ENCODE assay signal across 8 cellular contexts in genomic region chr1:84689514-84690396, GRCh38.
DNase-seq lines count a peak whose midpoint lies in the region; ATAC-seq lines count a peak whose summit lies in the region.

No MANE protein-coding gene starts in this region.

- peak; percentile 66 for DNase-seq in stimulated activated naive CD4-positive, alpha-beta T cell treated with Interleukin-2 at 50 U/mL for 16 hours (lab: John Stamatoyannopoulos, UW)
- DNase-seq in stimulated activated naive CD4-positive, alpha-beta T cell (lab: John Stamatoyannopoulos, UW) = no peak
- DNase-seq in NCI-H446 (lab: John Stamatoyannopoulos, UW) (peak; percentile 53 to 64), adipocyte (ENCODE audit: low read depth) (peak; percentile 75), hepatic stellate cell (ENCODE audit: low spot score) (peak; percentile 22), retina (peak; percentile 77), NCI-H2196 treated with DMSO at 0.1 percent for 48 hours (lab: John Stamatoyannopoulos, UW; ENCODE audit: unreplicated experiment) (no peak)

- no peaks in the 10 kb centered on the region for H3K27me3 ChIP-seq in adipocyte (replicated peaks; ENCODE audit: control insufficient read depth, insufficient read depth, low read length)

- no peaks in the 10 kb centered on the region for H3K9me3 ChIP-seq in adipocyte (ENCODE audit: control insufficient read depth, low read length)

- no peaks in the 10 kb centered on the region for H3K36me3 ChIP-seq in adipocyte (ENCODE audit: control insufficient read depth, insufficient read depth, low read length, severe bottlenecking)

- H3K4me1 ChIP-seq in adipocyte (ENCODE audit: control insufficient read depth, insufficient read depth, low read length) = peaks cover 8% of the 10 kb centered on the region

- peak; percentile 29 for ATAC-seq in HG02885 (IDR thresholded peaks at IDR 0.05; ENCODE audit: poor library complexity, unreplicated experiment)

- H3K9ac ChIP-seq in adipocyte (ENCODE audit: low read length) = peak overlapping the region; percentile 65

- peak overlapping the region; percentile 90 for H3K4me3 ChIP-seq in adipocyte (ENCODE audit: low read length)

Comparison
In these comparisons a context has a peak if more than half of its experiments do, and no peak if none do; other contexts are left out.
1. DNase-seq: peak in stimulated activated naive CD4-positive, alpha-beta T cell treated with Interleukin-2 at 50 U/mL for 16 hours (single experiment), NCI-H446 (2 of 2), adipocyte (single experiment), hepatic stellate cell (single experiment) and retina (single experiment); none in stimulated activated naive CD4-positive, alpha-beta T cell (0 of 6) and NCI-H2196 treated with DMSO at 0.1 percent for 48 hours (single experiment).